In genomic region chr10:613661-614340, GRCh38 we compare ENCODE assay signal across 19 cellular contexts.
DNase-seq lines count a peak whose midpoint lies in the region; TF ChIP-seq lines count a peak whose summit lies in the region.
"Had no signal": no experiment of that assay in that cellular context is flagged by ENCODE, and none has a peak within 500 bp of the region (broad histone marks: within the 10 kb centered on the region; RNA-seq: fewer than 3 reads in every experiment).

No MANE protein-coding gene starts in this region.

- H3K4me1 Mint-ChIP-seq in Caco-2 (ENCODE audit: low read depth, unreplicated experiment) (peaks cover 31% of the 10 kb centered on the region), mesothelial cell of epicardium (peaks cover 85% of the 10 kb centered on the region)

- peak overlapping the region; percentile 17 for H3K4me3 Mint-ChIP-seq in Caco-2 (ENCODE audit: unreplicated experiment)
- peak overlapping the region; percentile 1 for H3K4me3 Mint-ChIP-seq in mesothelial cell of epicardium
- H3K4me3 Mint-ChIP-seq: activated CD8-positive, alpha-beta T cell treated with anti-CD3 and anti-CD28 coated beads, Interleukin-2, amount 10 ng/mL, durations not matched to agents 7 days and 5 days; activated T-helper 1 cell treated with anti-CD3 and anti-CD28 coated beads, Interleukin-12 subunit alpha, Interleukin-12 subunit beta, Interleukin-2, Interleukin-4 antibody, amounts not matched to agents 30 ng/mL and 10 ng/mL and 1 ng/mL, durations not matched to agents 14 hours and 24 hours and 36 hours; CD8-positive, alpha-beta T cell had no signal

- no TSS peak for BruUV-seq in Caco-2 (replicated peaks; lab: Mats Ljungman, UMichigan)

- H3K36me3 ChIP-seq in Caco-2 (ENCODE audit: control insufficient read depth, insufficient read depth, low read length), result no peaks in the 10 kb centered on the region
- H3K36me3 ChIP-seq in spleen, result no peaks in the 10 kb centered on the region
- no peaks in the 10 kb centered on the region for H3K36me3 ChIP-seq in vagina
- H3K36me3 ChIP-seq: gastrocnemius medialis, neutrophil had no signal

- H3K27me3 Mint-ChIP-seq in Caco-2 (ENCODE audit: insufficient read depth, unreplicated experiment) (no peaks in the 10 kb centered on the region), mesothelial cell of epicardium (ENCODE audit: low read depth) (no peaks in the 10 kb centered on the region)

- no peaks in the 10 kb centered on the region for H3K9me3 ChIP-seq in Caco-2
- no peaks in the 10 kb centered on the region for H3K9me3 ChIP-seq in spleen
- H3K9me3 ChIP-seq in vagina, result no peaks in the 10 kb centered on the region
- H3K9me3 ChIP-seq: gastrocnemius medialis, neutrophil had no signal

- TF ChIP-seq POLR2A in spleen (IDR thresholded peaks at IDR 0.05) (no peak), vagina (IDR thresholded peaks at IDR 0.05) (no peak)

- POLR2A ChIA-PET in Caco-2 (lab: Charles Lee), result no interaction called here

- H3K27me3 ChIP-seq in Caco-2 (replicated peaks; ENCODE audit: control insufficient read depth, insufficient read depth, low read length), result no peaks in the 10 kb centered on the region
- H3K27me3 ChIP-seq in spleen (replicated peaks in 1 of 7), result peaks cover 0 to 36% (median 0%) of the 10 kb centered on the region in 7 donors
- H3K27me3 ChIP-seq in vagina, result no peaks in the 10 kb centered on the region
- H3K27me3 ChIP-seq: gastrocnemius medialis had no signal

- DNase-seq in Caco-2 (no peak), caudate nucleus (lab: John Stamatoyannopoulos, UW) (peak in 2 of 61 donors; percentile 39 to 50), mesothelial cell of epicardium (ENCODE audit: low spot score in 2 of 2, unreplicated experiment in 2 of 2) (no peak), spleen (peak; percentile 58), vagina (ENCODE audit: extremely low spot score in 2 of 2) (no peak), T-helper 2 cell (no peak), LoVo (ENCODE audit: low spot score) (no peak)
- DNase-seq in activated CD4-positive, alpha-beta T cell treated with anti-CD3 and anti-CD28 coated beads for 1 hour, result no peak
- DNase-seq: activated CD8-positive, alpha-beta T cell treated with anti-CD3 and anti-CD28 coated beads, Interleukin-2, amount 10 ng/mL, durations not matched to agents 7 days and 5 days; CD8-positive, alpha-beta T cell; cerebellar nuclear complex; gastrocnemius medialis; GF-D8; NCI-H2171 treated with DMSO at 0.1 percent for 48 hours; stimulated activated CD4-positive, alpha-beta T cell treated with anti-CD3 and anti-CD28 coated beads, Interleukin-4, amount 100 ng/mL, for 24 hours; stimulated activated CD8-positive, alpha-beta memory T cell treated with anti-CD3 and anti-CD28 coated beads, Interleukin-4, amount 100 ng/mL, for 48 hours had no signal

- H3K4me3 ChIP-seq in Caco-2 (ENCODE audit: low read depth, low read length) (no peak overlapping the region), spleen (no peak overlapping the region), vagina (no peak overlapping the region)
- H3K4me3 ChIP-seq: gastrocnemius medialis, K562 had no signal

- CTCF ChIA-PET in Caco-2 (lab: Charles Lee), result no interaction called here

- H3K4me1 ChIP-seq in Caco-2 (peaks cover 19% of the 10 kb centered on the region), spleen (peaks cover 0 to 1% (median 0%) of the 10 kb centered on the region in 6 donors), vagina (peaks cover 75% of the 10 kb centered on the region)

- peak overlapping the region; percentile 82 for H3K27ac Mint-ChIP-seq in Caco-2 (ENCODE audit: unreplicated experiment)
- H3K27ac Mint-ChIP-seq in mesothelial cell of epicardium, result peak overlapping the region; percentile 90
- H3K27ac Mint-ChIP-seq: activated CD8-positive, alpha-beta T cell treated with anti-CD3 and anti-CD28 coated beads, Interleukin-2, amount 10 ng/mL, durations not matched to agents 7 days and 5 days; activated T-helper 1 cell treated with anti-CD3 and anti-CD28 coated beads, Interleukin-12 subunit alpha, Interleukin-12 subunit beta, Interleukin-2, Interleukin-4 antibody, amounts not matched to agents 30 ng/mL and 10 ng/mL and 1 ng/mL, durations not matched to agents 14 hours and 24 hours and 36 hours; CD8-positive, alpha-beta T cell had no signal

- intact Hi-C loops in Caco-2 (cut with micrococcal nuclease; ENCODE audit: unreplicated experiment) (loop anchor here (1.0 kb wide), 1 partner anchor 66 kb away; no protein-coding TSS in a partner anchor), spleen (cut with DNase I; ENCODE audit: low total_unique reads) (no loop called here), vagina (cut with DNase I) (no loop called here)

- peaks cover 6% of the 10 kb centered on the region for H3K36me3 Mint-ChIP-seq in Caco-2 (ENCODE audit: insufficient read depth, unreplicated experiment)
- H3K36me3 Mint-ChIP-seq in mesothelial cell of epicardium, result no peaks in the 10 kb centered on the region
- H3K36me3 Mint-ChIP-seq: CD8-positive, alpha-beta T cell had no signal

- TF ChIP-seq CTCF in Caco-2 (IDR thresholded peaks at IDR 0.05; ENCODE audit: insufficient read depth in 1 of 2, low read depth in 1 of 2, low read length in 1 of 2, severe bottlenecking in 1 of 2, unreplicated experiment in 1 of 2) (no peak), mesothelial cell of epicardium (IDR thresholded peaks at IDR 0.05; ENCODE audit: unreplicated experiment) (no peak), spleen (IDR thresholded peaks at IDR 0.05 in 8 of 11, conservative IDR thresholded peaks at IDR 0.05 in 3 of 11) (no peak), vagina (IDR thresholded peaks at IDR 0.05) (no peak)

- H3K9me3 Mint-ChIP-seq in Caco-2 (ENCODE audit: unreplicated experiment), result no peaks in the 10 kb centered on the region
- H3K9me3 Mint-ChIP-seq in mesothelial cell of epicardium, result no peaks in the 10 kb centered on the region
- H3K9me3 Mint-ChIP-seq: activated T-helper 1 cell treated with anti-CD3 and anti-CD28 coated beads, Interleukin-12 subunit alpha, Interleukin-12 subunit beta, Interleukin-2, Interleukin-4 antibody, amounts not matched to agents 30 ng/mL and 10 ng/mL and 1 ng/mL, durations not matched to agents 14 hours and 24 hours and 36 hours; CD8-positive, alpha-beta T cell had no signal

- WGBS in spleen, 5 donors, result 86 to 92% (median 89%) methylated on average over 11 to 12 of the region's 12 CpGs

- H3K27ac ChIP-seq in caudate nucleus (ENCODE audit: low read depth, low read length), result peak overlapping the region; percentile 90
- no peak overlapping the region for H3K27ac ChIP-seq in spleen
- H3K27ac ChIP-seq in vagina, result no peak overlapping the region
- H3K27ac ChIP-seq: gastrocnemius medialis, neutrophil had no signal
